In the genomic region with DNA sequence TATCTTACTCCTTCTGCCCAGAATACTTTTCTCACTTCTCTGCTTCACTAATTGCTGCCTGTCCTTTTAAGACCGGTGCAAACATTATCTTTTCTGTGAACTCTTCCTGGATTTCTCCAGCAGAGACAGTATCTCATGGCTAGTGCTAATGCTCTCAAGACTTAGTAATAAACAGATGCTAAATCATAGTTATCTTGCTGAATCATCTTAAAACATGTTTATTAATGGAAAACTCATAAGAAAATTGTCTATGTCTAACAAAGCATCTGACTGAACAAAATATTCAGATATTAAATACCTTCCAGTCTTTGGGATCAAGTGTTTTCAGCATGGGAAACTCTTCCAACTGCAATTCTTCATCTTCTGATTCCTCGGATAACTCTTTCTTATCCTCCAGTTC, we compare ENCODE assay signal across 20 cellular contexts. TPM values are rescaled to one million over a fixed set of nuclear protein-coding genes. Genes with fewer than 3 reads are reported as not detected.
DNase-seq lines count a peak whose midpoint lies in the region; ATAC-seq and TF ChIP-seq lines count a peak whose summit lies in the region.
"Had no signal": no experiment of that assay in that cellular context is flagged by ENCODE, and none has a peak within 500 bp of the region (broad histone marks: within the 10 kb centered on the region; RNA-seq: fewer than 3 reads in every experiment).

No MANE protein-coding gene starts in this region.

- no peaks in the 10 kb centered on the region for H3K9me2 ChIP-seq in PC-3 (replicated peaks; ENCODE audit: low read length)

- H3K4me1 Mint-ChIP-seq in activated CD4-positive, alpha-beta T cell treated with anti-CD3 and anti-CD28 coated beads for 36 hours = peaks cover 49% of the 10 kb centered on the region
- H3K4me1 Mint-ChIP-seq in endothelial cell (ENCODE audit: unreplicated experiment) = peaks cover 37% of the 10 kb centered on the region

- H3K36me3 ChIP-seq in BLaER1 treated with 17β-estradiol and CSF1 and Interleukin-3, amounts not matched to agents 10 nM and 100 nM = peaks cover 54 to 69% (median 66%) of the 10 kb centered on the region in 11 experiments
- peaks cover 35% of the 10 kb centered on the region for H3K36me3 ChIP-seq in PC-3 (ENCODE audit: low read depth, low read length)

- H3K27me3 ChIP-seq in BLaER1 treated with 17β-estradiol and CSF1 and Interleukin-3, amounts not matched to agents 10 nM and 100 nM = no peaks in the 10 kb centered on the region
- no peaks in the 10 kb centered on the region for H3K27me3 ChIP-seq in PC-3 (ENCODE audit: low read length)
- H3K27me3 ChIP-seq: heart left ventricle, upper lobe of right lung had no signal

- peak overlapping the region; percentile 18 for H3K4me3 Mint-ChIP-seq in activated CD4-positive, alpha-beta T cell treated with anti-CD3 and anti-CD28 coated beads for 36 hours
- peak overlapping the region; percentile 83 for H3K4me3 Mint-ChIP-seq in endothelial cell (ENCODE audit: unreplicated experiment)
- H3K4me3 Mint-ChIP-seq: natural killer cell had no signal

- DNase-seq in activated CD4-positive, alpha-beta T cell treated with anti-CD3 and anti-CD28 coated beads for 36 hours = no peak
- DNase-seq in activated CD4-positive, alpha-beta T cell treated with anti-CD3 and anti-CD28 coated beads for 1 hour = no peak
- DNase-seq in PC-3 (no peak), endothelial cell (ENCODE audit: low spot score) (no peak), NCI-H69 (lab: John Stamatoyannopoulos, UW) (no peak), dermis blood vessel endothelial cell (no peak)
- DNase-seq: activated effector memory CD4-positive, alpha-beta T cell treated with anti-CD3 and anti-CD28 coated beads, Interleukin-2, amount 50 U/mL, for 16 hours; central memory CD4-positive, alpha-beta T cell; DMS 273 treated with DMSO at 0.1 percent for 48 hours; H7; heart left ventricle; natural killer cell; NCI-H146; NCI-H524 treated with DMSO at 0.1 percent for 48 hours; right cardiac atrium; upper lobe of right lung had no signal

- H3K9me3 ChIP-seq in BLaER1 treated with 17β-estradiol and CSF1 and Interleukin-3, amounts not matched to agents 10 nM and 100 nM (replicated peaks in 1 of 11) = no peaks in the 10 kb centered on the region
- no peaks in the 10 kb centered on the region for H3K9me3 ChIP-seq in PC-3 (ENCODE audit: low read length)
- H3K9me3 ChIP-seq: heart left ventricle, upper lobe of right lung had no signal

- H3K27me3 Mint-ChIP-seq in activated CD4-positive, alpha-beta T cell treated with anti-CD3 and anti-CD28 coated beads for 36 hours = no peaks in the 10 kb centered on the region
- H3K27me3 Mint-ChIP-seq in endothelial cell (ENCODE audit: unreplicated experiment) = peaks cover 3% of the 10 kb centered on the region

- no peaks in the 10 kb centered on the region for H3K9me3 Mint-ChIP-seq in activated CD4-positive, alpha-beta T cell treated with anti-CD3 and anti-CD28 coated beads for 36 hours (ENCODE audit: low read depth)
- no peaks in the 10 kb centered on the region for H3K9me3 Mint-ChIP-seq in endothelial cell (ENCODE audit: unreplicated experiment)
- H3K9me3 Mint-ChIP-seq: natural killer cell had no signal

- H3K36me3 Mint-ChIP-seq in activated CD4-positive, alpha-beta T cell treated with anti-CD3 and anti-CD28 coated beads for 36 hours (ENCODE audit: low read depth) = peaks cover 54% of the 10 kb centered on the region
- peaks cover 51% of the 10 kb centered on the region for H3K36me3 Mint-ChIP-seq in endothelial cell (ENCODE audit: low read depth, unreplicated experiment)

- peak overlapping the region in 10 of 11 experiments; percentile 34 to 96 (median 45); a peak in 18 of 22 replicates for H3K4me2 ChIP-seq in BLaER1 treated with 17β-estradiol and CSF1 and Interleukin-3, amounts not matched to agents 10 nM and 100 nM
- H3K4me2 ChIP-seq in PC-3 (ENCODE audit: low read length) = 0 out of 2 replicates have a peak overlapping the region, but pooled peaks have one; percentile 12

- H3F3A ChIP-seq in PC-3 (ENCODE audit: low read length, unreplicated experiment) = no peaks in the 10 kb centered on the region

- H3K27ac Mint-ChIP-seq in activated CD4-positive, alpha-beta T cell treated with anti-CD3 and anti-CD28 coated beads for 36 hours = peak overlapping the region; percentile 70
- H3K27ac Mint-ChIP-seq in endothelial cell (ENCODE audit: unreplicated experiment) = peak overlapping the region; percentile 82

- TF ChIP-seq CTCF in PC-3 (conservative IDR thresholded peaks at IDR 0.05; ENCODE audit: low read depth, low read length) = no peak
- no peak for TF ChIP-seq CTCF in endothelial cell (IDR thresholded peaks at IDR 0.05; ENCODE audit: unreplicated experiment)

- H3K79me2 ChIP-seq in PC-3 (ENCODE audit: low read length) = peaks cover 78% of the 10 kb centered on the region

- no peak overlapping the region for H2AFZ ChIP-seq in PC-3 (ENCODE audit: low read length)
- H2AFZ ChIP-seq: parathyroid adenoma had no signal

- H3K27ac ChIP-seq in BLaER1 treated with 17β-estradiol and CSF1 and Interleukin-3, amounts not matched to agents 10 nM and 100 nM = no peak overlapping the region
- H3K27ac ChIP-seq in PC-3 (ENCODE audit: low read length) = no peak overlapping the region
- H3K27ac ChIP-seq: C4-2B, heart left ventricle, parathyroid adenoma, upper lobe of right lung had no signal

- no peak overlapping the region for H3K4me3 ChIP-seq in BLaER1 treated with 17β-estradiol and CSF1 and Interleukin-3, amounts not matched to agents 10 nM and 100 nM
- H3K4me3 ChIP-seq in PC-3 (ENCODE audit: low read length) = no peak overlapping the region
- H3K4me3 ChIP-seq: heart left ventricle, upper lobe of right lung had no signal

- intact Hi-C loops in activated CD4-positive, alpha-beta T cell treated with anti-CD3 and anti-CD28 coated beads for 36 hours (cut with DNase I, micrococcal nuclease) = loop anchor here (5.0 to 10.0 kb wide), 3 partner anchors 63 to 1673 kb away; partner anchors contain the start of genes FAM185A (in 1 of the 2) and KMT2E (in 1 of the 2)
- intact Hi-C loops in PC-3 (cut with micrococcal nuclease) = loop anchor here (10.0 kb wide), 1 partner anchor 197 kb away; the partner anchor contains the start of gene NAPEPLD

- BruUV-seq in PC-3 (replicated peaks; lab: Mats Ljungman, UMichigan) = no TSS peak

- no peak for ATAC-seq in activated CD4-positive, alpha-beta T cell treated with anti-CD3 and anti-CD28 coated beads for 36 hours
- ATAC-seq in PC-3 = no peak
- no peak for ATAC-seq in activated CD4-positive, CD25-positive, alpha-beta regulatory T cell treated with anti-CD3 and anti-CD28 coated beads, Interleukin-2, amount 50 U/mL, for 24 hours
- ATAC-seq: heart left ventricle, natural killer cell, right cardiac atrium, upper lobe of right lung had no signal

- CTCF ChIA-PET in activated CD4-positive, alpha-beta T cell treated with anti-CD3 and anti-CD28 coated beads for 36 hours (lab: Charles Lee) = no interaction called here
- CTCF ChIA-PET in PC-3 (lab: Charles Lee) = no interaction called here

- H3K4me1 ChIP-seq in BLaER1 treated with 17β-estradiol and CSF1 and Interleukin-3, amounts not matched to agents 10 nM and 100 nM = peaks cover 34 to 54% (median 41%) of the 10 kb centered on the region in 10 experiments
- H3K4me1 ChIP-seq in PC-3 (ENCODE audit: insufficient read depth, low read length) = 0 out of 2 replicates have a peak, but pooled peaks cover 5% of the 10 kb centered on the region

- H4K20me1 ChIP-seq in BLaER1 treated with 17β-estradiol and CSF1 and Interleukin-3, amounts not matched to agents 10 nM and 100 nM = peaks cover 13 to 77% (median 69%) of the 10 kb centered on the region in 11 experiments; a peak in 20 of 22 replicates
- peaks cover 13% of the 10 kb centered on the region; the same call in 1 of the 2 replicates for H4K20me1 ChIP-seq in PC-3 (ENCODE audit: low read length)

- peak overlapping the region in 3 of 11 experiments; percentile 20 to 26 (median 20); a peak in 3 of 22 replicates for H3K9ac ChIP-seq in BLaER1 treated with 17β-estradiol and CSF1 and Interleukin-3, amounts not matched to agents 10 nM and 100 nM
- no peak overlapping the region for H3K9ac ChIP-seq in PC-3 (ENCODE audit: low read length)
- H3K9ac ChIP-seq: parathyroid adenoma had no signal

- POLR2A ChIA-PET in activated CD4-positive, alpha-beta T cell treated with anti-CD3 and anti-CD28 coated beads for 36 hours (lab: Charles Lee) = no interaction called here
- POLR2A ChIA-PET in PC-3 (lab: Charles Lee; ENCODE audit: unreplicated experiment) = no interaction called here

RNA-seq across cellular contexts. Expression of gene DNAJC2, which starts 3.1 kb away (rescaled TPM):
- total RNA-seq in activated CD4-positive, alpha-beta T cell treated with anti-CD3 and anti-CD28 coated beads for 36 hours = 10 to 100 TPM; 50.0 to 56.2 TPM
- total RNA-seq in PC-3 (2014; rRNA removed) = 21.7 and 30.6 TPM in 2 replicates
- total RNA-seq in endothelial cell (ENCODE audit: unreplicated experiment) = 35.8 TPM
- total RNA-seq in dermis blood vessel endothelial cell = 15.9 and 18.5 TPM in 2 replicates

RNA-seq across cellular contexts. Expression of gene PSMC2, which starts 6.0 kb away (rescaled TPM):
- 100 to 1,000 TPM; 145 to 161 TPM for total RNA-seq in activated CD4-positive, alpha-beta T cell treated with anti-CD3 and anti-CD28 coated beads for 36 hours
- total RNA-seq in PC-3 (2014; rRNA removed) = 190 and 237 TPM in 2 replicates
- total RNA-seq in endothelial cell (ENCODE audit: unreplicated experiment) = 80.5 TPM
- total RNA-seq in dermis blood vessel endothelial cell = 211 and 258 TPM in 2 replicates

RNA-seq across cellular contexts. Expression of gene PMPCB, which starts 44.2 kb away (rescaled TPM):
- total RNA-seq in activated CD4-positive, alpha-beta T cell treated with anti-CD3 and anti-CD28 coated beads for 36 hours = 10 to 100 TPM; 70.7 to 86.9 TPM
- 49.6 and 64.4 TPM in 2 replicates for total RNA-seq in PC-3 (2014; rRNA removed)
- 101 TPM for total RNA-seq in endothelial cell (ENCODE audit: unreplicated experiment)
- total RNA-seq in dermis blood vessel endothelial cell = 51.6 and 58.2 TPM in 2 replicates
